ENCODE assay signal across 22 cellular contexts in the genomic region with DNA sequence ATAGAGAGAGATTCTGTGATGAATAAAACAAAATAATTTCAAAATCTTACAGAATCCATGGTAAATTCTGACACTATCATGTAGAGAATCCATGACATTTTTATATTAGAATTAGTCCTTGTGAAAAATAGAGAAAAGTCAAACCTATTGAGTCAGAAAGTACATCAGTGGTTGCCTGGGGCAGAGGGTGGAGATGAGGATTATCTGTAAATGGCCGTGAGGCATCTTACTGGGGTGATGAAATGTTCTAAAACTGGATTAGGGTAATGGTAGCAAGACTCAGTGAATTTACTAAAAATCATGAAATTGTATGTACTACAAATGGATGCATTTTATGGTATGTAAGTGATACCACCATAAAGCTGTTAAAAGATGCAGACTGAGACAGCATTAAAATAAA.
"Had no signal": no experiment of that assay in that cellular context is flagged by ENCODE, and none has a peak within 500 bp of the region (broad histone marks: within the 10 kb centered on the region; RNA-seq: fewer than 3 reads in every experiment).

No MANE protein-coding gene starts in this region.

- H3K4me1 ChIP-seq: breast epithelium, right lobe of liver had no signal

- H3K27me3 Mint-ChIP-seq: activated naive CD4-positive, alpha-beta T cell treated with anti-CD3 and anti-CD28 coated beads, Interleukin-2, amount 10 ng/mL, durations not matched to agents 7 days and 5 days; T-helper 17 cell had no signal

- H3K27ac Mint-ChIP-seq: activated naive CD4-positive, alpha-beta T cell treated with anti-CD3 and anti-CD28 coated beads, Interleukin-2, amount 10 ng/mL, durations not matched to agents 7 days and 5 days; activated naive CD8-positive, alpha-beta T cell treated with anti-CD3 and anti-CD28 coated beads, Interleukin-2, amount 50 U/mL, for 24 hours; mesothelial cell of epicardium; progenitor cell of endocrine pancreas; T-helper 17 cell had no signal

- ATAC-seq: activated naive CD8-positive, alpha-beta T cell treated with anti-CD3 and anti-CD28 coated beads, Interleukin-2, amount 50 U/mL, for 24 hours; left colon; right lobe of liver; T-helper 17 cell had no signal

- H3K9me3 Mint-ChIP-seq: activated naive CD4-positive, alpha-beta T cell treated with anti-CD3 and anti-CD28 coated beads, Interleukin-2, amount 10 ng/mL, durations not matched to agents 7 days and 5 days; activated naive CD8-positive, alpha-beta T cell treated with anti-CD3 and anti-CD28 coated beads, Interleukin-2, amount 50 U/mL, for 24 hours; mesothelial cell of epicardium had no signal

- H3K36me3 ChIP-seq: ascending aorta, breast epithelium, right lobe of liver, tibial artery, WERI-Rb-1 had no signal

- FAIRE-seq: endometrium had no signal

- H3K36me3 Mint-ChIP-seq: activated naive CD4-positive, alpha-beta T cell treated with anti-CD3 and anti-CD28 coated beads, Interleukin-2, amount 10 ng/mL, durations not matched to agents 7 days and 5 days; mesothelial cell of epicardium had no signal

- H3K27me3 ChIP-seq: ascending aorta, breast epithelium, right lobe of liver, tibial artery had no signal

- H3K4me3 Mint-ChIP-seq: activated naive CD4-positive, alpha-beta T cell treated with anti-CD3 and anti-CD28 coated beads, Interleukin-2, amount 10 ng/mL, durations not matched to agents 7 days and 5 days; activated naive CD8-positive, alpha-beta T cell treated with anti-CD3 and anti-CD28 coated beads, Interleukin-2, amount 50 U/mL, for 24 hours; mesothelial cell of epicardium; T-helper 17 cell had no signal

- H3K9me3 ChIP-seq: ascending aorta, breast epithelium, right lobe of liver, tibial artery had no signal

- DNase-seq: activated CD4-positive, alpha-beta T cell treated with anti-CD3 and anti-CD28 coated beads for 1 hour; activated CD8-positive, alpha-beta memory T cell treated with anti-CD3 and anti-CD28 coated beads for 24 hours; activated CD8-positive, alpha-beta memory T cell treated with anti-CD3 and anti-CD28 coated beads, Interleukin-2, amount 50 U/mL, for 48 hours; activated effector memory CD4-positive, alpha-beta T cell treated with Interleukin-2 at 50 U/mL for 16 hours; activated naive CD4-positive, alpha-beta T cell treated with anti-CD3 and anti-CD28 coated beads, Interleukin-2, amount 10 ng/mL, durations not matched to agents 7 days and 5 days; activated naive CD8-positive, alpha-beta T cell treated with anti-CD3 and anti-CD28 coated beads, Interleukin-2, amount 50 U/mL, for 24 hours; activated T-cell treated with anti-CD3 and anti-CD28 coated beads, Interleukin-2, amount 50 U/mL, for 48 hours; cerebellar nuclear complex; cortex of kidney; left colon; occipital lobe; right lobe of liver; stimulated activated naive CD4-positive, alpha-beta T cell treated with Interleukin-2 at 50 U/mL for 16 hours; substantia nigra; T-helper 17 cell; tibial artery; WERI-Rb-1 had no signal

- H3K4me3 ChIP-seq: ascending aorta, breast epithelium, right lobe of liver, tibial artery had no signal

- H3K27ac ChIP-seq: ascending aorta, breast epithelium, right lobe of liver, WERI-Rb-1 had no signal

- H3K4me1 Mint-ChIP-seq: activated naive CD4-positive, alpha-beta T cell treated with anti-CD3 and anti-CD28 coated beads, Interleukin-2, amount 10 ng/mL, durations not matched to agents 7 days and 5 days; T-helper 17 cell had no signal
